ENCODE assay signal across 17 cellular contexts in genomic region chr7:157769870-157770213, GRCh38.
"Had no signal": no experiment of that assay in that cellular context is flagged by ENCODE, and none has a peak within 500 bp of the region (broad histone marks: within the 10 kb centered on the region; RNA-seq: fewer than 3 reads in every experiment).

No MANE protein-coding gene starts in this region.

- H3K9me3 ChIP-seq: thyroid gland had no signal

- H3K4me1 ChIP-seq: foreskin keratinocyte, psoas muscle, thyroid gland had no signal

- H3K36me3 ChIP-seq: thyroid gland had no signal

- FAIRE-seq: astrocyte, bronchial epithelial cell had no signal

- H3K36me3 Mint-ChIP-seq: activated naive CD4-positive, alpha-beta T cell treated with anti-CD3 and anti-CD28 coated beads, Interleukin-2, amount 10 ng/mL, durations not matched to agents 7 days and 5 days had no signal

- H3K27me3 ChIP-seq: foreskin keratinocyte, thyroid gland had no signal

- H3K4me3 Mint-ChIP-seq: activated CD4-positive, alpha-beta memory T cell treated with anti-CD3 and anti-CD28 coated beads, Interleukin-2, amount 10 ng/mL, durations not matched to agents 7 days and 5 days; activated CD4-positive, alpha-beta T cell treated with anti-CD3 and anti-CD28 coated beads for 36 hours; activated naive CD4-positive, alpha-beta T cell treated with anti-CD3 and anti-CD28 coated beads, Interleukin-2, amount 10 ng/mL, durations not matched to agents 7 days and 5 days; activated T-cell treated with anti-CD3 and anti-CD28 coated beads, Interleukin-2, amount 50 U/mL, for 24 hours; dendritic cell treated with granulocyte-macrophage colony-stimulating factor and Interleukin-4, amounts not matched to agents 40 ng/mL and 50 ng/mL, for 4 days; effector memory CD8-positive, alpha-beta T cell; nephron; stimulated activated memory B cell treated with anti-CD40 and anti-IgM and Interleukin-4, amounts not matched to agents 10 μg/mL and 1 μg/mL and 100 μg/mL, for 72 hours had no signal

- H3K4me3 ChIP-seq: psoas muscle, thyroid gland had no signal

- H3K27ac Mint-ChIP-seq: activated CD4-positive, alpha-beta memory T cell treated with anti-CD3 and anti-CD28 coated beads, Interleukin-2, amount 10 ng/mL, durations not matched to agents 7 days and 5 days; activated CD4-positive, alpha-beta T cell treated with anti-CD3 and anti-CD28 coated beads for 36 hours; activated naive CD4-positive, alpha-beta T cell treated with anti-CD3 and anti-CD28 coated beads, Interleukin-2, amount 10 ng/mL, durations not matched to agents 7 days and 5 days; activated T-cell treated with anti-CD3 and anti-CD28 coated beads, Interleukin-2, amount 50 U/mL, for 24 hours; dendritic cell treated with granulocyte-macrophage colony-stimulating factor and Interleukin-4, amounts not matched to agents 40 ng/mL and 50 ng/mL, for 4 days; effector memory CD8-positive, alpha-beta T cell; nephron; stimulated activated memory B cell treated with anti-CD40 and anti-IgM and Interleukin-4, amounts not matched to agents 10 μg/mL and 1 μg/mL and 100 μg/mL, for 72 hours had no signal

- ATAC-seq: activated CD4-positive, alpha-beta T cell treated with anti-CD3 and anti-CD28 coated beads for 36 hours; effector memory CD8-positive, alpha-beta T cell; foreskin keratinocyte; psoas muscle; stimulated activated memory B cell treated with anti-CD40 and anti-IgM and Interleukin-4, amounts not matched to agents 10 μg/mL and 1 μg/mL and 100 μg/mL, for 72 hours had no signal

- DNase-seq: activated CD4-positive, alpha-beta memory T cell treated with anti-CD3 and anti-CD28 coated beads, Interleukin-2, amount 10 ng/mL, durations not matched to agents 7 days and 5 days; activated CD4-positive, alpha-beta T cell treated with anti-CD3 and anti-CD28 coated beads for 36 hours; activated naive CD4-positive, alpha-beta T cell treated with anti-CD3 and anti-CD28 coated beads, Interleukin-2, amount 10 ng/mL, durations not matched to agents 7 days and 5 days; activated T-cell treated with anti-CD3 and anti-CD28 coated beads, Interleukin-2, amount 50 U/mL, for 24 hours; effector memory CD8-positive, alpha-beta T cell; foreskin keratinocyte; glutamatergic neuron; kidney glomerular epithelial cell; stimulated activated CD4-positive, alpha-beta T cell treated with anti-CD3 and anti-CD28 coated beads, Interleukin-2, amount 100 ng/mL, for 48 hours; T1000; thyroid gland had no signal

- H3K4me1 Mint-ChIP-seq: activated CD4-positive, alpha-beta memory T cell treated with anti-CD3 and anti-CD28 coated beads, Interleukin-2, amount 10 ng/mL, durations not matched to agents 7 days and 5 days; activated CD4-positive, alpha-beta T cell treated with anti-CD3 and anti-CD28 coated beads for 36 hours; activated naive CD4-positive, alpha-beta T cell treated with anti-CD3 and anti-CD28 coated beads, Interleukin-2, amount 10 ng/mL, durations not matched to agents 7 days and 5 days; nephron; stimulated activated memory B cell treated with anti-CD40 and anti-IgM and Interleukin-4, amounts not matched to agents 10 μg/mL and 1 μg/mL and 100 μg/mL, for 72 hours had no signal

- H3K27ac ChIP-seq: foreskin keratinocyte, psoas muscle, thyroid gland had no signal
